Comparison of ENCODE assay signal across 1 cellular context in the genomic region with DNA sequence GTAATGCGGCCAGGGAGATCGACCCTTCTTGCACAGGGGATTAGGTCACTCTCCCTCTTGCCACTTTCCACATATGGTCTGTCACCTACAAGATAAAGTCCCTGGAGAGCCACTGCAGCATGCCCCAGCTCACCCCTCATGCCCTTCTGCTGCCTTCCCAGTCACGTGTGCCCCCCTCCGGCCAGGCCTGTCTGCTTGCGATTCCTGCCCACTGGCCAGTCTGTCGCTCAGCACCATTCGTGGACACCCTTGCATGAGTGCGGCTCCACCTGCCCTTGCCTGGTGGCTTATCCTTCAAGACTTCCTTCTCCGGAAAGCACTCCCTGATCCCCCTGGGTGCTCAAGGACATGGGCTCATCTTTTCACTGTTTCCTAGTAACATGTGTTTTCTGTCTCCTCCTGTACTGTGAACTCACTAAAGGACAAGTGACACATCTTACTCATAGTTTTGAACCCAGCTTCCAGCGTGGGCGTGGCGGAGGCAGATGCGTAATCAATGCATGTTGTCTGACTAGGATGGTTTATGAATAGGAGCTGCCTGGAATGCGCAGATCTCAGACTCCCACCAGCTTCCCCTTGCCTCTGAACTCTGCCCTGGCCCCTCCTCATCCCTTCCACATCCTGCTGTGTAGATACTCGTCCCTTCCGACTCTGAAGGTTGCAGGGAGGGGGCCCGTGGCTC.
TF ChIP-seq lines count a peak whose summit lies in the region.

No MANE protein-coding gene starts in this region.

TF ChIP-seq in K562, 482 proteins besides CTCF, POLR2A, EP300 and RAD21 (continued from another document):
- TF ChIP-seq, protein P1, sequence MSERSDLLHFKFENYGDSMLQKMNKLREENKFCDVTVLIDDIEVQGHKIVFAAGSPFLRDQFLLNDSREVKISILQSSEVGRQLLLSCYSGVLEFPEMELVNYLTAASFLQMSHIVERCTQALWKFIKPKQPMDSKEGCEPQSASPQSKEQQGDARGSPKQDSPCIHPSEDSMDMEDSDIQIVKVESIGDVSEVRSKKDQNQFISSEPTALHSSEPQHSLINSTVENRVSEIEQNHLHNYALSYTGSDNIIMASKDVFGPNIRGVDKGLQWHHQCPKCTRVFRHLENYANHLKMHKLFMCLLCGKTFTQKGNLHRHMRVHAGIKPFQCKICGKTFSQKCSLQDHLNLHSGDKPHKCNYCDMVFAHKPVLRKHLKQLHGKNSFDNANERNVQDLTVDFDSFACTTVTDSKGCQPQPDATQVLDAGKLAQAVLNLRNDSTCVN (CRISPR knock-in tag; IDR thresholded peaks at IDR 0.05) = no peak
- TF ChIP-seq, protein P2, sequence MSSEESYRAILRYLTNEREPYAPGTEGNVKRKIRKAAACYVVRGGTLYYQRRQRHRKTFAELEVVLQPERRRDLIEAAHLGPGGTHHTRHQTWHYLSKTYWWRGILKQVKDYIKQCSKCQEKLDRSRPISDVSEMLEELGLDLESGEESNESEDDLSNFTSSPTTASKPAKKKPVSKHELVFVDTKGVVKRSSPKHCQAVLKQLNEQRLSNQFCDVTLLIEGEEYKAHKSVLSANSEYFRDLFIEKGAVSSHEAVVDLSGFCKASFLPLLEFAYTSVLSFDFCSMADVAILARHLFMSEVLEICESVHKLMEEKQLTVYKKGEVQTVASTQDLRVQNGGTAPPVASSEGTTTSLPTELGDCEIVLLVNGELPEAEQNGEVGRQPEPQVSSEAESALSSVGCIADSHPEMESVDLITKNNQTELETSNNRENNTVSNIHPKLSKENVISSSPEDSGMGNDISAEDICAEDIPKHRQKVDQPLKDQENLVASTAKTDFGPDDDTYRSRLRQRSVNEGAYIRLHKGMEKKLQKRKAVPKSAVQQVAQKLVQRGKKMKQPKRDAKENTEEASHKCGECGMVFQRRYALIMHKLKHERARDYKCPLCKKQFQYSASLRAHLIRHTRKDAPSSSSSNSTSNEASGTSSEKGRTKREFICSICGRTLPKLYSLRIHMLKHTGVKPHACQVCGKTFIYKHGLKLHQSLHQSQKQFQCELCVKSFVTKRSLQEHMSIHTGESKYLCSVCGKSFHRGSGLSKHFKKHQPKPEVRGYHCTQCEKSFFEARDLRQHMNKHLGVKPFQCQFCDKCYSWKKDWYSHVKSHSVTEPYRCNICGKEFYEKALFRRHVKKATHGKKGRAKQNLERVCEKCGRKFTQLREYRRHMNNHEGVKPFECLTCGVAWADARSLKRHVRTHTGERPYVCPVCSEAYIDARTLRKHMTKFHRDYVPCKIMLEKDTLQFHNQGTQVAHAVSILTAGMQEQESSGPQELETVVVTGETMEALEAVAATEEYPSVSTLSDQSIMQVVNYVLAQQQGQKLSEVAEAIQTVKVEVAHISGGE (CRISPR knock-in tag; IDR thresholded peaks at IDR 0.05) = no peak
- TF ChIP-seq MAFK (IDR thresholded peaks at IDR 0.05; ENCODE audit: low read length) = no peak
- no peak for TF ChIP-seq HNRNPUL1 (IDR thresholded peaks at IDR 0.05; ENCODE audit: low read length)
- TF ChIP-seq, protein P3, sequence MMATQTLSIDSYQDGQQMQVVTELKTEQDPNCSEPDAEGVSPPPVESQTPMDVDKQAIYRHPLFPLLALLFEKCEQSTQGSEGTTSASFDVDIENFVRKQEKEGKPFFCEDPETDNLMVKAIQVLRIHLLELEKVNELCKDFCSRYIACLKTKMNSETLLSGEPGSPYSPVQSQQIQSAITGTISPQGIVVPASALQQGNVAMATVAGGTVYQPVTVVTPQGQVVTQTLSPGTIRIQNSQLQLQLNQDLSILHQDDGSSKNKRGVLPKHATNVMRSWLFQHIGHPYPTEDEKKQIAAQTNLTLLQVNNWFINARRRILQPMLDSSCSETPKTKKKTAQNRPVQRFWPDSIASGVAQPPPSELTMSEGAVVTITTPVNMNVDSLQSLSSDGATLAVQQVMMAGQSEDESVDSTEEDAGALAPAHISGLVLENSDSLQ (IDR thresholded peaks at IDR 0.05) = 0 out of 2 replicates have a peak, but pooled peaks have one; percentile 39
- TF ChIP-seq CREM (IDR thresholded peaks at IDR 0.05; ENCODE audit: low read depth) = peak; percentile 58
- peak; percentile 36; the same call in 1 of the 2 replicates for TF ChIP-seq ARID2 (IDR thresholded peaks at IDR 0.05)
- no peak for TF ChIP-seq ZNF354B (CRISPR knock-in tag; IDR thresholded peaks at IDR 0.05)
- TF ChIP-seq BRD9 (IDR thresholded peaks at IDR 0.05; ENCODE audit: low read depth, partially characterized antibody) = no peak
- TF ChIP-seq, protein P4, sequence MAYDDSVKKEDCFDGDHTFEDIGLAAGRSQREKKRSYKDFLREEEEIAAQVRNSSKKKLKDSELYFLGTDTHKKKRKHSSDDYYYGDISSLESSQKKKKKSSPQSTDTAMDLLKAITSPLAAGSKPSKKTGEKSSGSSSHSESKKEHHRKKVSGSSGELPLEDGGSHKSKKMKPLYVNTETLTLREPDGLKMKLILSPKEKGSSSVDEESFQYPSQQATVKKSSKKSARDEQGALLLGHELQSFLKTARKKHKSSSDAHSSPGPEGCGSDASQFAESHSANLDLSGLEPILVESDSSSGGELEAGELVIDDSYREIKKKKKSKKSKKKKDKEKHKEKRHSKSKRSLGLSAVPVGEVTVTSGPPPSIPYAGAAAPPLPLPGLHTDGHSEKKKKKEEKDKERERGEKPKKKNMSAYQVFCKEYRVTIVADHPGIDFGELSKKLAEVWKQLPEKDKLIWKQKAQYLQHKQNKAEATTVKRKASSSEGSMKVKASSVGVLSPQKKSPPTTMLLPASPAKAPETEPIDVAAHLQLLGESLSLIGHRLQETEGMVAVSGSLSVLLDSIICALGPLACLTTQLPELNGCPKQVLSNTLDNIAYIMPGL (CRISPR knock-in tag; IDR thresholded peaks at IDR 0.05) = no peak
- TF ChIP-seq RBFOX2 (IDR thresholded peaks at IDR 0.05; ENCODE audit: low read depth, low read length) = 0 out of 2 replicates have a peak, but pooled peaks have one; percentile 29
- 0 out of 2 replicates have a peak, but pooled peaks have one; percentile 57 for TF ChIP-seq MYNN (IDR thresholded peaks at IDR 0.05)
- no peak for TF ChIP-seq MYNN (CRISPR knock-in tag; IDR thresholded peaks at IDR 0.05)
- TF ChIP-seq, protein P5, sequence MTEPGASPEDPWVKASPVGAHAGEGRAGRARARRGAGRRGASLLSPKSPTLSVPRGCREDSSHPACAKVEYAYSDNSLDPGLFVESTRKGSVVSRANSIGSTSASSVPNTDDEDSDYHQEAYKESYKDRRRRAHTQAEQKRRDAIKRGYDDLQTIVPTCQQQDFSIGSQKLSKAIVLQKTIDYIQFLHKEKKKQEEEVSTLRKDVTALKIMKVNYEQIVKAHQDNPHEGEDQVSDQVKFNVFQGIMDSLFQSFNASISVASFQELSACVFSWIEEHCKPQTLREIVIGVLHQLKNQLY (CRISPR knock-in tag; conservative IDR thresholded peaks at IDR 0.05) = no peak
- no peak for TF ChIP-seq CEBPG (CRISPR knock-in tag; IDR thresholded peaks at IDR 0.05)
- no peak for TF ChIP-seq CEBPG (tag; conservative IDR thresholded peaks at IDR 0.05 in 1 of 2, IDR thresholded peaks at IDR 0.05 in 1 of 2)
- TF ChIP-seq, protein P6, sequence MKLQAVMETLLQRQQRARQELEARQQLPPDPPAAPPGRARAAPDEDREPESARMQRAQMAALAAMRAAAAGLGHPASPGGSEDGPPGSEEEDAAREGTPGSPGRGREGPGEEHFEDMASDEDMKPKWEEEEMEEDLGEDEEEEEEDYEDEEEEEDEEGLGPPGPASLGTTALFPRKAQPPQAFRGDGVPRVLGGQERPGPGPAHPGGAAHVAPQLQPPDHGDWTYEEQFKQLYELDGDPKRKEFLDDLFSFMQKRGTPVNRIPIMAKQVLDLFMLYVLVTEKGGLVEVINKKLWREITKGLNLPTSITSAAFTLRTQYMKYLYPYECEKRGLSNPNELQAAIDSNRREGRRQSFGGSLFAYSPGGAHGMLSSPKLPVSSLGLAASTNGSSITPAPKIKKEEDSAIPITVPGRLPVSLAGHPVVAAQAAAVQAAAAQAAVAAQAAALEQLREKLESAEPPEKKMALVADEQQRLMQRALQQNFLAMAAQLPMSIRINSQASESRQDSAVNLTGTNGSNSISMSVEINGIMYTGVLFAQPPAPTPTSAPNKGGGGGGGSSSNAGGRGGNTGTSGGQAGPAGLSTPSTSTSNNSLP (IDR thresholded peaks at IDR 0.05; ENCODE audit: borderline replicate concordance, low read depth, low read length) = no peak
- TF ChIP-seq KDM5B (IDR thresholded peaks at IDR 0.05; ENCODE audit: insufficient replicate concordance, low read depth, low read length) = peak; percentile 27
- no peak for TF ChIP-seq ELF4 (CRISPR knock-in tag; IDR thresholded peaks at IDR 0.05)
- TF ChIP-seq STAT5A (IDR thresholded peaks at IDR 0.05; ENCODE audit: borderline replicate concordance, low read length) = no peak
